ENCODE assay signal across 20 cellular contexts in the genomic region with DNA sequence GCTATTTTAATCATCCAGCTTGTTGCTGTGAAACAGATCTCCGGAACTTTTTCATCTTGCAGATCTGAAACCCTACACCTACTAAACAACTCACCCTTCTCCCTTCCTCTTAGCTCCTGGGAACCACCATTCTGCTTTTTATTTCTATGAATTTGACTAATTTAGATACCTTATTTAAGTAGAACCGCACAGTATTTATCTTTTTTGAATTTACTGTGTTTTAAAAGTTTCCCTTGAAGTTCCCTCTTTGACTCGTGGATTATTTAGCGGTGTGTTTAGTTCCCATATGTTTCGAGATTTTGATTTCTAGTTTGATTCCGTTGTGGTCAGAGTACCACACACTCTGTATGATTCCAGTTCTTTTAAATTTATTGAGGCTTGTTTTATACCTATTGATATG.
"Had no signal": no experiment of that assay in that cellular context is flagged by ENCODE, and none has a peak within 500 bp of the region (broad histone marks: within the 10 kb centered on the region; RNA-seq: fewer than 3 reads in every experiment).

No MANE protein-coding gene starts in this region.

- H3K27me3 Mint-ChIP-seq: activated B cell treated with CpG ODN at 0.5 μM for 24 hours; activated naive CD8-positive, alpha-beta T cell treated with anti-CD3 and anti-CD28 coated beads, Interleukin-2, amount 10 ng/mL, durations not matched to agents 7 days and 5 days; stimulated activated naive CD8-positive, alpha-beta T cell treated with anti-CD3 and anti-CD28 coated beads, Interleukin-15, Interleukin-2, amounts not matched to agents 100 ng/mL and 50 ng/mL, for 24 hours had no signal

- H3K4me3 Mint-ChIP-seq: activated B cell treated with CpG ODN at 0.5 μM for 24 hours; activated naive CD8-positive, alpha-beta T cell treated with anti-CD3 and anti-CD28 coated beads, Interleukin-2, amount 10 ng/mL, durations not matched to agents 7 days and 5 days; neural progenitor cell; stimulated activated naive CD8-positive, alpha-beta T cell treated with anti-CD3 and anti-CD28 coated beads, Interleukin-15, Interleukin-2, amounts not matched to agents 100 ng/mL and 50 ng/mL, for 24 hours had no signal

- H3K27ac Mint-ChIP-seq: activated B cell treated with CpG ODN at 0.5 μM for 24 hours; activated naive CD8-positive, alpha-beta T cell treated with anti-CD3 and anti-CD28 coated beads, Interleukin-2, amount 10 ng/mL, durations not matched to agents 7 days and 5 days; neural progenitor cell; stimulated activated naive CD8-positive, alpha-beta T cell treated with anti-CD3 and anti-CD28 coated beads, Interleukin-15, Interleukin-2, amounts not matched to agents 100 ng/mL and 50 ng/mL, for 24 hours had no signal

- H3K9me3 Mint-ChIP-seq: activated B cell treated with CpG ODN at 0.5 μM for 24 hours; activated naive CD8-positive, alpha-beta T cell treated with anti-CD3 and anti-CD28 coated beads, Interleukin-2, amount 10 ng/mL, durations not matched to agents 7 days and 5 days; neural progenitor cell; stimulated activated naive CD8-positive, alpha-beta T cell treated with anti-CD3 and anti-CD28 coated beads, Interleukin-15, Interleukin-2, amounts not matched to agents 100 ng/mL and 50 ng/mL, for 24 hours had no signal

- H3K36me3 Mint-ChIP-seq: activated naive CD8-positive, alpha-beta T cell treated with anti-CD3 and anti-CD28 coated beads, Interleukin-2, amount 10 ng/mL, durations not matched to agents 7 days and 5 days; neural progenitor cell had no signal

- ATAC-seq: left lung, right cardiac atrium had no signal

- DNase-seq: activated B cell treated with CpG ODN at 0.5 μM for 24 hours; activated CD4-positive, alpha-beta T cell treated with anti-CD3 and anti-CD28 coated beads, Interleukin-2, amount 50 U/mL, for 1 hour; activated gamma-delta T cell treated with Interleukin-2 at 50 U/mL for 16 hours; activated naive CD8-positive, alpha-beta T cell treated with anti-CD3 and anti-CD28 coated beads, Interleukin-2, amount 10 ng/mL, durations not matched to agents 7 days and 5 days; activated T-cell treated with anti-CD3 and anti-CD28 coated beads, Interleukin-2, amount 50 U/mL, for 48 hours; anterior cingulate cortex; brain microvascular endothelial cell; central memory CD4-positive, alpha-beta T cell; cortex of kidney; erythroblast; foreskin melanocyte; glutamatergic neuron; hypothalamus; kidney; left lung; midbrain; right cardiac atrium; SK-N-SH had no signal

- H3K4me1 Mint-ChIP-seq: activated B cell treated with CpG ODN at 0.5 μM for 24 hours had no signal
